In genomic region chr5:176817864-176818377, GRCh38 we compare ENCODE assay signal across 1 cellular context.
TF ChIP-seq lines count a peak whose summit lies in the region.

No MANE protein-coding gene starts in this region.

TF ChIP-seq in HepG2, 621 proteins besides CTCF, POLR2A, EP300 and RAD21 (continued from another document):
- TF ChIP-seq ZBTB40 (IDR thresholded peaks at IDR 0.05) (no peak), ZBTB40 (CRISPR knock-in tag; IDR thresholded peaks at IDR 0.05) (0 out of 2 replicates have a peak, but pooled peaks have one; percentile 26), TCF7 (IDR thresholded peaks at IDR 0.05; ENCODE audit: low read depth) (no peak), YY1 (IDR thresholded peaks at IDR 0.05; ENCODE audit: insufficient read depth, insufficient replicate concordance, low read depth, low read length) (peak; percentile 16), ZNF296 (CRISPR knock-in tag; conservative IDR thresholded peaks at IDR 0.05) (no peak), SALL1 (CRISPR knock-in tag; IDR thresholded peaks at IDR 0.05) (no peak), MYC (CRISPR knock-in tag; IDR thresholded peaks at IDR 0.05; ENCODE audit: borderline replicate concordance) (no peak), MXD3 (CRISPR knock-in tag; IDR thresholded peaks at IDR 0.05) (no peak), RBFOX2 (IDR thresholded peaks at IDR 0.05; ENCODE audit: low read depth, low read length) (no peak), HDAC2 (CRISPR knock-in tag; IDR thresholded peaks at IDR 0.05) (no peak), HOXA3 (CRISPR knock-in tag; IDR thresholded peaks at IDR 0.05) (no peak), ZNF703 (CRISPR knock-in tag; IDR thresholded peaks at IDR 0.05; ENCODE audit: borderline replicate concordance) (no peak), PLRG1 (conservative IDR thresholded peaks at IDR 0.05) (no peak), MTF2 (CRISPR knock-in tag; IDR thresholded peaks at IDR 0.05; ENCODE audit: borderline replicate concordance) (no peak), ATF7 (IDR thresholded peaks at IDR 0.05) (no peak), ATF7 (CRISPR knock-in tag; IDR thresholded peaks at IDR 0.05) (0 out of 2 replicates have a peak, but pooled peaks have one; percentile 35), ZNF879 (CRISPR knock-in tag; IDR thresholded peaks at IDR 0.05) (no peak), HNRNPH1 (optimal IDR thresholded peaks at IDR 0.05; ENCODE audit: low read depth, low read length) (no peak), SMAD1 (CRISPR knock-in tag; IDR thresholded peaks at IDR 0.05; ENCODE audit: borderline replicate concordance, low read depth) (no peak), ZNF567 (CRISPR knock-in tag; IDR thresholded peaks at IDR 0.05; ENCODE audit: borderline replicate concordance) (no peak), ZBTB7B (CRISPR knock-in tag; IDR thresholded peaks at IDR 0.05) (0 out of 2 replicates have a peak, but pooled peaks have one; percentile 20), XRCC5 (optimal IDR thresholded peaks at IDR 0.05; ENCODE audit: low read length) (no peak), BHLHE40 (IDR thresholded peaks at IDR 0.05; ENCODE audit: low read length) (no peak), ZMAT5 (CRISPR knock-in tag; IDR thresholded peaks at IDR 0.05; ENCODE audit: borderline replicate concordance, low read depth) (no peak), MAZ (IDR thresholded peaks at IDR 0.05; ENCODE audit: borderline replicate concordance, low read depth, low read length) (no peak), MAZ (CRISPR knock-in tag; IDR thresholded peaks at IDR 0.05; ENCODE audit: low read depth) (0 out of 2 replicates have a peak, but pooled peaks have one; percentile 34), FIP1L1 (IDR thresholded peaks at IDR 0.05; ENCODE audit: borderline replicate concordance, insufficient read depth, low read depth, low read length) (no peak)
- TF ChIP-seq, protein P1, sequence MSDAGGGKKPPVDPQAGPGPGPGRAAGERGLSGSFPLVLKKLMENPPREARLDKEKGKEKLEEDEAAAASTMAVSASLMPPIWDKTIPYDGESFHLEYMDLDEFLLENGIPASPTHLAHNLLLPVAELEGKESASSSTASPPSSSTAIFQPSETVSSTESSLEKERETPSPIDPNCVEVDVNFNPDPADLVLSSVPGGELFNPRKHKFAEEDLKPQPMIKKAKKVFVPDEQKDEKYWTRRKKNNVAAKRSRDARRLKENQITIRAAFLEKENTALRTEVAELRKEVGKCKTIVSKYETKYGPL (CRISPR knock-in tag; IDR thresholded peaks at IDR 0.05): no peak
- TF ChIP-seq, protein P2, sequence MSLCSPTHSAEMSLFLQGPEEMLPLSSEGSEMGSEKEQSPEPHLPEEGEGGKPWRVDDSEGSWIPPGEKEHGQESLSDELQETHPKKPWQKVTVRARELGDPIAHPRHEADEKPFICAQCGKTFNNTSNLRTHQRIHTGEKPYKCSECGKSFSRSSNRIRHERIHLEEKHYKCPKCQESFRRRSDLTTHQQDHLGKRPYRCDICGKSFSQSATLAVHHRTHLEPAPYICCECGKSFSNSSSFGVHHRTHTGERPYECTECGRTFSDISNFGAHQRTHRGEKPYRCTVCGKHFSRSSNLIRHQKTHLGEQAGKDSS (CRISPR knock-in tag; IDR thresholded peaks at IDR 0.05; ENCODE audit: borderline replicate concordance, low read depth): no peak
- TF ChIP-seq, protein P3, sequence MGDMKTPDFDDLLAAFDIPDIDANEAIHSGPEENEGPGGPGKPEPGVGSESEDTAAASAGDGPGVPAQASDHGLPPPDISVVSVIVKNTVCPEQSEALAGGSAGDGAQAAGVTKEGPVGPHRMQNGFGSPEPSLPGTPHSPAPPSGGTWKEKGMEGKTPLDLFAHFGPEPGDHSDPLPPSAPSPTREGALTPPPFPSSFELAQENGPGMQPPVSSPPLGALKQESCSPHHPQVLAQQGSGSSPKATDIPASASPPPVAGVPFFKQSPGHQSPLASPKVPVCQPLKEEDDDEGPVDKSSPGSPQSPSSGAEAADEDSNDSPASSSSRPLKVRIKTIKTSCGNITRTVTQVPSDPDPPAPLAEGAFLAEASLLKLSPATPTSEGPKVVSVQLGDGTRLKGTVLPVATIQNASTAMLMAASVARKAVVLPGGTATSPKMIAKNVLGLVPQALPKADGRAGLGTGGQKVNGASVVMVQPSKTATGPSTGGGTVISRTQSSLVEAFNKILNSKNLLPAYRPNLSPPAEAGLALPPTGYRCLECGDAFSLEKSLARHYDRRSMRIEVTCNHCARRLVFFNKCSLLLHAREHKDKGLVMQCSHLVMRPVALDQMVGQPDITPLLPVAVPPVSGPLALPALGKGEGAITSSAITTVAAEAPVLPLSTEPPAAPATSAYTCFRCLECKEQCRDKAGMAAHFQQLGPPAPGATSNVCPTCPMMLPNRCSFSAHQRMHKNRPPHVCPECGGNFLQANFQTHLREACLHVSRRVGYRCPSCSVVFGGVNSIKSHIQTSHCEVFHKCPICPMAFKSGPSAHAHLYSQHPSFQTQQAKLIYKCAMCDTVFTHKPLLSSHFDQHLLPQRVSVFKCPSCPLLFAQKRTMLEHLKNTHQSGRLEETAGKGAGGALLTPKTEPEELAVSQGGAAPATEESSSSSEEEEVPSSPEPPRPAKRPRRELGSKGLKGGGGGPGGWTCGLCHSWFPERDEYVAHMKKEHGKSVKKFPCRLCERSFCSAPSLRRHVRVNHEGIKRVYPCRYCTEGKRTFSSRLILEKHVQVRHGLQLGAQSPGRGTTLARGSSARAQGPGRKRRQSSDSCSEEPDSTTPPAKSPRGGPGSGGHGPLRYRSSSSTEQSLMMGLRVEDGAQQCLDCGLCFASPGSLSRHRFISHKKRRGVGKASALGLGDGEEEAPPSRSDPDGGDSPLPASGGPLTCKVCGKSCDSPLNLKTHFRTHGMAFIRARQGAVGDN (CRISPR knock-in tag; IDR thresholded peaks at IDR 0.05): peak; percentile 29; the same call in 1 of the 2 replicates
- TF ChIP-seq, protein P4, sequence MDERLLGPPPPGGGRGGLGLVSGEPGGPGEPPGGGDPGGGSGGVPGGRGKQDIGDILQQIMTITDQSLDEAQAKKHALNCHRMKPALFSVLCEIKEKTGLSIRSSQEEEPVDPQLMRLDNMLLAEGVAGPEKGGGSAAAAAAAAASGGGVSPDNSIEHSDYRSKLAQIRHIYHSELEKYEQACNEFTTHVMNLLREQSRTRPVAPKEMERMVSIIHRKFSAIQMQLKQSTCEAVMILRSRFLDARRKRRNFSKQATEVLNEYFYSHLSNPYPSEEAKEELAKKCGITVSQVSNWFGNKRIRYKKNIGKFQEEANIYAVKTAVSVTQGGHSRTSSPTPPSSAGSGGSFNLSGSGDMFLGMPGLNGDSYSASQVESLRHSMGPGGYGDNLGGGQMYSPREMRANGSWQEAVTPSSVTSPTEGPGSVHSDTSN (CRISPR knock-in tag; IDR thresholded peaks at IDR 0.05): no peak
- TF ChIP-seq, protein P5, sequence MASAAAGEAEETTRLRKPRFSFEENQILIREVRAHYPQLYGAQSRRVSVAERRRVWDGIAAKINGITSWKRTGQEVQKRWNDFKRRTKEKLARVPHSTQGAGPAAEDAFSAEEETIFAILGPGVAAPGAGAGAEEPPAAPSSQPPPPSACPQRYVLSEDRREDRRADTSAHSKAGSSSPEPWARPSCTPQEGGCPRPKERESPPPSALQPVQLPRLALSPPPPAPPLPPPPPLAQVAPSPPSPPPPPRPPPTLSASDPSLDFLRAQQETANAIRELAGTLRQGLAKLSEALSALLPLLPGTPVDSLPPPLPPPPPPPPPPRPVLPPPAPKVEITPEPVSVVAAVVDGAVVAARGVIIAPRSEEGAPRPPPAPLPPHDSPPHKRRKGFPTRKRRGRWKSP (CRISPR knock-in tag; IDR thresholded peaks at IDR 0.05): no peak
